ENCODE assay signal across 9 cellular contexts in genomic region chr16:2519711-2520080, GRCh38. TPM values are rescaled to one million over a fixed set of nuclear protein-coding genes. Genes with fewer than 3 reads are reported as not detected.
A peak's percentile ranks its signal among the peaks of the same experiment; 100 is the strongest.
DNase-seq lines count a peak whose midpoint lies in the region; ATAC-seq and TF ChIP-seq lines count a peak whose summit lies in the region.
"Had no signal": no experiment of that assay in that cellular context is flagged by ENCODE, and none has a peak within 500 bp of the region (broad histone marks: within the 10 kb centered on the region; RNA-seq: fewer than 3 reads in every experiment).

No MANE protein-coding gene starts in this region.

- WGBS in body of pancreas, 2 donors: 44 to 58% methylated on average over 20 to 22 of the region's 22 CpGs
- 68 to 86% methylated on average over 10 to 15 of the region's 22 CpGs for WGBS in mesodermal cell (ENCODE audit: insufficient coverage in 2 of 2), 2 experiments

- H3K9me3 ChIP-seq in body of pancreas (no peaks in the 10 kb centered on the region), mesodermal cell (ENCODE audit: control insufficient read depth, low read length) (no peaks in the 10 kb centered on the region)

- DNase-seq in activated T-cell treated with anti-CD3 and anti-CD28 coated beads, Interleukin-2, amount 50 U/mL, for 4 hours: peak; percentile 4
- DNase-seq in activated T-cell treated with anti-CD3 and anti-CD28 coated beads, Interleukin-2, amount 50 U/mL, for 48 hours: no peak
- peak in 1 of 4 donors; percentile 13 for DNase-seq in body of pancreas
- no peak for DNase-seq in type B pancreatic cell (ENCODE audit: extremely low spot score, unreplicated experiment)
- DNase-seq in NCI-H1930 (lab: John Stamatoyannopoulos, UW): no peak
- no peak for DNase-seq in erythroblast (lab: John Stamatoyannopoulos, UW)
- no peak for DNase-seq in NCI-H2107 (lab: John Stamatoyannopoulos, UW)

- peak overlapping the region; percentile 74 for H3K4me3 Mint-ChIP-seq in activated T-cell treated with anti-CD3 and anti-CD28 coated beads, Interleukin-2, amount 50 U/mL, for 4 hours
- H3K4me3 Mint-ChIP-seq in type B pancreatic cell: peak overlapping the region; percentile 87

- ATAC-seq in activated T-cell treated with anti-CD3 and anti-CD28 coated beads, Interleukin-2, amount 50 U/mL, for 4 hours: no peak
- ATAC-seq in body of pancreas: peak; percentile 3

- peaks cover 16% of the 10 kb centered on the region for H3K36me3 Mint-ChIP-seq in activated T-cell treated with anti-CD3 and anti-CD28 coated beads, Interleukin-2, amount 50 U/mL, for 4 hours (ENCODE audit: insufficient read depth)
- peaks cover 8% of the 10 kb centered on the region for H3K36me3 Mint-ChIP-seq in type B pancreatic cell

- H3K36me3 ChIP-seq in body of pancreas (replicated peaks in 1 of 2; ENCODE audit: insufficient read depth in 1 of 2, low read depth in 2 of 2) (peaks cover 0 to 1% of the 10 kb centered on the region in 2 donors), mesodermal cell (ENCODE audit: control insufficient read depth, insufficient read depth, low read length) (peaks cover 47% of the 10 kb centered on the region)

- no peaks in the 10 kb centered on the region for H3K9me3 Mint-ChIP-seq in activated T-cell treated with anti-CD3 and anti-CD28 coated beads, Interleukin-2, amount 50 U/mL, for 4 hours
- H3K9me3 Mint-ChIP-seq in type B pancreatic cell: no peaks in the 10 kb centered on the region

- TF ChIP-seq CTCF in body of pancreas (IDR thresholded peaks at IDR 0.05): no peak
- TF ChIP-seq CTCF in type B pancreatic cell (conservative IDR thresholded peaks at IDR 0.05): no peak

- H3K27me3 Mint-ChIP-seq in activated T-cell treated with anti-CD3 and anti-CD28 coated beads, Interleukin-2, amount 50 U/mL, for 4 hours (ENCODE audit: low read depth): no peaks in the 10 kb centered on the region
- no peaks in the 10 kb centered on the region for H3K27me3 Mint-ChIP-seq in type B pancreatic cell

- no peaks in the 10 kb centered on the region for H3K27me3 ChIP-seq in body of pancreas

- H3K27ac ChIP-seq in body of pancreas: peak overlapping the region; percentile 18 to 97 (median 60)
- peak overlapping the region; percentile 79 for H3K27ac ChIP-seq in mesodermal cell (ENCODE audit: low read depth, low read length, severe bottlenecking)

- no peak for TF ChIP-seq POLR2A in body of pancreas (IDR thresholded peaks at IDR 0.05)
- no peak for TF ChIP-seq POLR2A in erythroblast (IDR thresholded peaks at IDR 0.05; ENCODE audit: low read length)

- H3K4me1 Mint-ChIP-seq in activated T-cell treated with anti-CD3 and anti-CD28 coated beads, Interleukin-2, amount 50 U/mL, for 4 hours (ENCODE audit: low read depth): peaks cover 59% of the 10 kb centered on the region
- H3K4me1 Mint-ChIP-seq in type B pancreatic cell (ENCODE audit: unreplicated experiment): peaks cover 36% of the 10 kb centered on the region

- H3K4me3 ChIP-seq in body of pancreas: no peak overlapping the region
- peak overlapping the region; percentile 16 for H3K4me3 ChIP-seq in mesodermal cell (ENCODE audit: extremely low read depth, insufficient read depth, low read length, poor library complexity, severe bottlenecking)

- intact Hi-C loops in body of pancreas (cut with DNase I): no loop called here

- H3K4me1 ChIP-seq in body of pancreas (peaks cover 61% of the 10 kb centered on the region), mesodermal cell (ENCODE audit: control insufficient read depth, insufficient read depth, low read length, poor library complexity, severe bottlenecking) (peaks cover 38% of the 10 kb centered on the region)

- H3K27ac Mint-ChIP-seq in type B pancreatic cell: peak overlapping the region; percentile 96

RNA-seq across cellular contexts. Expression of gene AMDHD2, which starts 0.5 kb away (rescaled TPM):
- total RNA-seq in activated T-cell treated with anti-CD3 and anti-CD28 coated beads, Interleukin-2, amount 50 U/mL, for 4 hours: 10 to 100 TPM; 32.0 to 35.3 (median 35.0) TPM
- 10 to 100 TPM; 13.7 to 33.6 TPM for total RNA-seq in body of pancreas
- polyA plus RNA-seq in mesodermal cell (2013, experiment 1 of 2): 15.7 TPM
- 9.7 TPM for polyA plus RNA-seq in mesodermal cell (2013, experiment 2 of 2)
- total RNA-seq in type B pancreatic cell (ENCODE audit: low replicate concordance): 46.1 and 61.8 TPM in 2 replicates

RNA-seq across cellular contexts. Expression of gene ATP6V0C, which starts 5.9 kb away (rescaled TPM):
- total RNA-seq in activated T-cell treated with anti-CD3 and anti-CD28 coated beads, Interleukin-2, amount 50 U/mL, for 4 hours: 100 to 1,000 TPM; 184 to 198 (median 188) TPM
- total RNA-seq in body of pancreas (10 to 100 TPM; 33.5 to 38.9 TPM), type B pancreatic cell (ENCODE audit: low replicate concordance) (155 and 223 TPM in 2 replicates)
- 255 TPM for polyA plus RNA-seq in mesodermal cell (2013, experiment 1 of 2)
- polyA plus RNA-seq in mesodermal cell (2013, experiment 2 of 2): 193 TPM

RNA-seq across cellular contexts. Expression of gene CEMP1, which starts 11.5 kb away (rescaled TPM):
- under 1 TPM; 0.16 to 0.60 (median 0.38) TPM for total RNA-seq in activated T-cell treated with anti-CD3 and anti-CD28 coated beads, Interleukin-2, amount 50 U/mL, for 4 hours
- total RNA-seq in body of pancreas: 1 to 10 TPM in 1 of 2 donors, under 1 TPM in 1; 0.52 to 1.3 TPM
- not detected for polyA plus RNA-seq in mesodermal cell (2013, experiment 1 of 2)
- polyA plus RNA-seq in mesodermal cell (2013, experiment 2 of 2): not detected
- 0.22 and 0.74 TPM in 2 replicates for total RNA-seq in type B pancreatic cell (ENCODE audit: low replicate concordance)
- total RNA-seq: glomerular endothelial cell had no signal

RNA-seq across cellular contexts. Expression of gene PDPK1, which starts 18.1 kb away (rescaled TPM):
- total RNA-seq in activated T-cell treated with anti-CD3 and anti-CD28 coated beads, Interleukin-2, amount 50 U/mL, for 4 hours: 10 to 100 TPM; 47.1 to 55.3 (median 54.3) TPM
- total RNA-seq in body of pancreas (10 to 100 TPM; 20.5 to 28.0 TPM), type B pancreatic cell (ENCODE audit: low replicate concordance) (40.8 and 57.1 TPM in 2 replicates)
- 18.6 TPM for polyA plus RNA-seq in mesodermal cell (2013, experiment 1 of 2)
- polyA plus RNA-seq in mesodermal cell (2013, experiment 2 of 2): 16.5 TPM

RNA-seq across cellular contexts. Expression of gene TBC1D24, which starts 44.8 kb away (rescaled TPM):
- total RNA-seq in activated T-cell treated with anti-CD3 and anti-CD28 coated beads, Interleukin-2, amount 50 U/mL, for 4 hours: 10 to 100 TPM; 25.0 to 27.2 (median 26.3) TPM
- total RNA-seq in body of pancreas (10 to 100 TPM; 18.7 to 30.0 TPM), type B pancreatic cell (ENCODE audit: low replicate concordance) (15.6 and 22.1 TPM in 2 replicates)
- 5.9 TPM for polyA plus RNA-seq in mesodermal cell (2013, experiment 1 of 2)
- 5.0 TPM for polyA plus RNA-seq in mesodermal cell (2013, experiment 2 of 2)
